In the genomic region with DNA sequence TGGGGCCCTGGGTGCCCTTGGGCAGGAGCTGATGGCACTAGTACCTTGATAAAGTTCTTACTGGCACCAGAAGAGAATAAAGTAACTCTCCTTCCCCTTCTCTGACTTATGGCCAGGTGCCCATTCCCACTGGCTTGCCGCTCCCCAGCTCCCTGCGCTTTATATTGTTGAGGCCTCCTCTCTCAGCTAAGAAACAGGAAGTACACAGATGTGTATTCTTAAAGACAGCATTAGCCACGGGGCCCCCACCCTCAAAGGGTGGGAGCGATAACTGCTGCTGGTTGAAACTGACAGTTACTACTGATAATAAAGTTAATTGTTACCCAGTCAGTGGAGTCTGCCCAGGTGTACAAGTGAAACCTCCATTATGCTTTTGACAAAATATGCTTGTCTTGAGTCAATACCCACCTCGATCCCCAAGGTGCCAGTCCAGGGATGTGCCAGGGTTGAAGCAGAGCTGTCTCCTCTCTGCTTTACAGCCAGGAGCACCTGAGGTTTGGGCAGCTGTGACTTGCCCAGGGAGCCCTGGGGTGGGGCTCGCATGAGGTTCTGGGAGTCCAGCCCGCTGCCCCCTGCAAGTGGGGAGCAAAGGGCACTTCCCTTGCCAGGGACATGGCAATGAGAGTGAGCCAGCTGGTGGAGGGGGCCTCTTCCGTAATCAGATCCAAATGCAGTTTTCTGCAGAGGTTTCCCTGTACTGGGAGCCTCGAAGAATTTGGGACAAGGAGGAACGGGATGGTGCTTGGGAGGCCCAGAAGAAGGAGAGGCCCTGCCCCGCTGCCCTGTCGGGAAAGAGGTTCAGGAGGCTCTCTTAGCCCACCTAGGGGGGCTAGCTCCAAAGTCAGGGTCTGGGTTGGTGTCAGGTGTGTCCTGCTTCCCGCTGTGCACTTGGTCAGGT, we compare ENCODE assay signal across 1 cellular context.
TF ChIP-seq lines count a peak whose summit lies in the region.

No MANE protein-coding gene starts in this region.

TF ChIP-seq in endothelial cell of umbilical vein, 7 proteins besides CTCF, POLR2A, EP300 and RAD21 (continued from another document):
- no peak for TF ChIP-seq FOS (IDR thresholded peaks at IDR 0.05; ENCODE audit: borderline replicate concordance, insufficient read depth, low read length)
- TF ChIP-seq POLR2AphosphoS5 (IDR thresholded peaks at IDR 0.05; ENCODE audit: insufficient read depth, low read depth, low read length) = no peak
- TF ChIP-seq, protein P1, sequence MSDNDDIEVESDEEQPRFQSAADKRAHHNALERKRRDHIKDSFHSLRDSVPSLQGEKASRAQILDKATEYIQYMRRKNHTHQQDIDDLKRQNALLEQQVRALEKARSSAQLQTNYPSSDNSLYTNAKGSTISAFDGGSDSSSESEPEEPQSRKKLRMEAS (IDR thresholded peaks at IDR 0.05; ENCODE audit: insufficient read depth, insufficient read length) = no peak
